In genomic region chr14:64825006-64825405, GRCh38 we compare ENCODE assay signal across 34 cellular contexts. TPM values are rescaled to one million over a fixed set of nuclear protein-coding genes. Genes with fewer than 3 reads are reported as not detected.
"Had no signal": no experiment of that assay in that cellular context is flagged by ENCODE, and none has a peak within 500 bp of the region (broad histone marks: within the 10 kb centered on the region; RNA-seq: fewer than 3 reads in every experiment).

No MANE protein-coding gene starts in this region.

- H3K36me3 Mint-ChIP-seq: activated CD4-positive, alpha-beta memory T cell treated with anti-CD3 and anti-CD28 coated beads for 36 hours; activated CD8-positive, alpha-beta memory T cell treated with anti-CD3 and anti-CD28 coated beads, Interleukin-2, amount 10 ng/mL, durations not matched to agents 7 days and 5 days; activated naive CD4-positive, alpha-beta T cell treated with anti-CD3 and anti-CD28 coated beads, Interleukin-2, amount 50 U/mL, for 24 hours; activated naive CD8-positive, alpha-beta T cell treated with anti-CD3 and anti-CD28 coated beads for 36 hours had no signal

- H3K27me3 Mint-ChIP-seq: activated naive CD4-positive, alpha-beta T cell treated with anti-CD3 and anti-CD28 coated beads, Interleukin-2, amount 50 U/mL, for 24 hours had no signal

- H3K9me3 ChIP-seq: adrenal gland, body of pancreas, esophagus squamous epithelium had no signal

- DNase-seq: activated CD4-positive, alpha-beta memory T cell treated with anti-CD3 and anti-CD28 coated beads for 36 hours; activated CD4-positive, alpha-beta T cell treated with anti-CD3 and anti-CD28 coated beads for 36 hours; activated CD4-positive, alpha-beta T cell treated with anti-CD3 and anti-CD28 coated beads, Interleukin-2, amount 10 ng/mL, durations not matched to agents 24 days and 14 days; activated CD4-positive, CD25-positive, alpha-beta regulatory T cell; activated CD4-positive, CD25-positive, alpha-beta regulatory T cell treated with anti-CD3 and anti-CD28 coated beads, Interleukin-2, amount 50 U/mL, for 72 hours; activated CD8-positive, alpha-beta memory T cell treated with anti-CD3 and anti-CD28 coated beads, Interleukin-2, amount 10 ng/mL, durations not matched to agents 7 days and 5 days; activated CD8-positive, alpha-beta memory T cell treated with anti-CD3 and anti-CD28 coated beads, Interleukin-2, amount 50 U/mL, for 4 hours; activated CD8-positive, alpha-beta T cell treated with anti-CD3 and anti-CD28 coated beads, Interleukin-2, amount 10 ng/mL, durations not matched to agents 7 days and 5 days; activated effector memory CD4-positive, alpha-beta T cell treated with anti-CD3 and anti-CD28 coated beads, Interleukin-2, amount 50 U/mL, for 16 hours; activated naive CD4-positive, alpha-beta T cell treated with anti-CD3 and anti-CD28 coated beads for 36 hours; activated naive CD8-positive, alpha-beta T cell treated with anti-CD3 and anti-CD28 coated beads for 36 hours; activated naive CD8-positive, alpha-beta T cell treated with anti-CD3 and anti-CD28 coated beads, Interleukin-2, amount 50 U/mL, for 24 hours; activated T-cell treated with anti-CD3 and anti-CD28 coated beads, Interleukin-2, amount 50 U/mL, for 1 hour; activated T-cell treated with anti-CD3 and anti-CD28 coated beads, Interleukin-2, amount 50 U/mL, for 48 hours; adrenal gland; amygdala; aorta; body of pancreas; dermis blood vessel endothelial cell; effector CD4-positive, alpha-beta T cell; effector memory CD8-positive, alpha-beta T cell; esophagus squamous epithelium; glutamatergic neuron; T-helper 1 cell; T-helper 17 cell; T1000 had no signal

- H3K27ac ChIP-seq: adrenal gland, body of pancreas, coronary artery, epithelial cell of prostate, esophagus squamous epithelium had no signal

- H3K27ac Mint-ChIP-seq: activated CD4-positive, alpha-beta memory T cell treated with anti-CD3 and anti-CD28 coated beads for 36 hours; activated CD4-positive, alpha-beta T cell treated with anti-CD3 and anti-CD28 coated beads for 36 hours; activated CD4-positive, alpha-beta T cell treated with anti-CD3 and anti-CD28 coated beads, Interleukin-2, amount 10 ng/mL, durations not matched to agents 24 days and 14 days; activated CD8-positive, alpha-beta memory T cell treated with anti-CD3 and anti-CD28 coated beads, Interleukin-2, amount 10 ng/mL, durations not matched to agents 7 days and 5 days; activated CD8-positive, alpha-beta T cell treated with anti-CD3 and anti-CD28 coated beads, Interleukin-2, amount 10 ng/mL, durations not matched to agents 7 days and 5 days; activated naive CD4-positive, alpha-beta T cell treated with anti-CD3 and anti-CD28 coated beads for 36 hours; activated naive CD4-positive, alpha-beta T cell treated with anti-CD3 and anti-CD28 coated beads, Interleukin-2, amount 50 U/mL, for 24 hours; activated naive CD8-positive, alpha-beta T cell treated with anti-CD3 and anti-CD28 coated beads for 36 hours; activated naive CD8-positive, alpha-beta T cell treated with anti-CD3 and anti-CD28 coated beads, Interleukin-2, amount 50 U/mL, for 24 hours; activated T-helper 1 cell treated with anti-CD3 and anti-CD28 coated beads, Interleukin-12 subunit alpha, Interleukin-12 subunit beta, Interleukin-2, Interleukin-4 antibody, amounts not matched to agents 30 ng/mL and 10 ng/mL and 1 ng/mL, durations not matched to agents 14 hours and 24 hours and 36 hours; activated T-helper 2 cell treated with anti-CD3 and anti-CD28 coated beads, Interferon-gamma antibody, Interleukin-2, Interleukin-4, amounts not matched to agents 10 μg/mL and 5 μg/mL and 100 μg/mL, durations not matched to agents 14 hours and 24 hours and 36 hours; effector memory CD8-positive, alpha-beta T cell; T-helper 17 cell; T-helper 2 cell treated with Interferon-gamma antibody and Interleukin-4, amounts not matched to agents 5 μg/mL and 100 μg/mL, for 36 hours had no signal

- H3K9me3 Mint-ChIP-seq: activated CD4-positive, alpha-beta memory T cell treated with anti-CD3 and anti-CD28 coated beads for 36 hours; activated CD4-positive, alpha-beta T cell treated with anti-CD3 and anti-CD28 coated beads, Interleukin-2, amount 10 ng/mL, durations not matched to agents 24 days and 14 days; activated naive CD4-positive, alpha-beta T cell treated with anti-CD3 and anti-CD28 coated beads for 36 hours; activated naive CD4-positive, alpha-beta T cell treated with anti-CD3 and anti-CD28 coated beads, Interleukin-2, amount 50 U/mL, for 24 hours; activated naive CD8-positive, alpha-beta T cell treated with anti-CD3 and anti-CD28 coated beads for 36 hours; activated naive CD8-positive, alpha-beta T cell treated with anti-CD3 and anti-CD28 coated beads, Interleukin-2, amount 50 U/mL, for 24 hours; activated T-helper 1 cell treated with anti-CD3 and anti-CD28 coated beads, Interleukin-12 subunit alpha, Interleukin-12 subunit beta, Interleukin-2, Interleukin-4 antibody, amounts not matched to agents 30 ng/mL and 10 ng/mL and 1 ng/mL, durations not matched to agents 14 hours and 24 hours and 36 hours; activated T-helper 2 cell treated with anti-CD3 and anti-CD28 coated beads, Interferon-gamma antibody, Interleukin-2, Interleukin-4, amounts not matched to agents 10 μg/mL and 5 μg/mL and 100 μg/mL, durations not matched to agents 14 hours and 24 hours and 36 hours; central memory CD8-positive, alpha-beta T cell; effector memory CD8-positive, alpha-beta T cell; T-helper 2 cell treated with Interferon-gamma antibody and Interleukin-4, amounts not matched to agents 5 μg/mL and 100 μg/mL, for 36 hours had no signal

- H3K4me1 ChIP-seq: adrenal gland had no signal

- ATAC-seq: activated CD4-positive, alpha-beta T cell treated with anti-CD3 and anti-CD28 coated beads for 36 hours; activated CD8-positive, alpha-beta memory T cell treated with anti-CD3 and anti-CD28 coated beads, Interleukin-2, amount 10 ng/mL, durations not matched to agents 7 days and 5 days; activated CD8-positive, alpha-beta T cell treated with anti-CD3 and anti-CD28 coated beads, Interleukin-2, amount 10 ng/mL, durations not matched to agents 7 days and 5 days; activated naive CD8-positive, alpha-beta T cell treated with anti-CD3 and anti-CD28 coated beads, Interleukin-2, amount 50 U/mL, for 24 hours; body of pancreas; effector memory CD8-positive, alpha-beta T cell; T-helper 17 cell had no signal

- H3K4me3 ChIP-seq: adrenal gland, body of pancreas, coronary artery, esophagus squamous epithelium had no signal

- H3K4me3 Mint-ChIP-seq: activated CD4-positive, alpha-beta memory T cell treated with anti-CD3 and anti-CD28 coated beads for 36 hours; activated CD4-positive, alpha-beta T cell treated with anti-CD3 and anti-CD28 coated beads for 36 hours; activated CD4-positive, alpha-beta T cell treated with anti-CD3 and anti-CD28 coated beads, Interleukin-2, amount 10 ng/mL, durations not matched to agents 24 days and 14 days; activated CD8-positive, alpha-beta memory T cell treated with anti-CD3 and anti-CD28 coated beads, Interleukin-2, amount 10 ng/mL, durations not matched to agents 7 days and 5 days; activated CD8-positive, alpha-beta T cell treated with anti-CD3 and anti-CD28 coated beads, Interleukin-2, amount 10 ng/mL, durations not matched to agents 7 days and 5 days; activated naive CD4-positive, alpha-beta T cell treated with anti-CD3 and anti-CD28 coated beads for 36 hours; activated naive CD4-positive, alpha-beta T cell treated with anti-CD3 and anti-CD28 coated beads, Interleukin-2, amount 50 U/mL, for 24 hours; activated naive CD8-positive, alpha-beta T cell treated with anti-CD3 and anti-CD28 coated beads for 36 hours; activated naive CD8-positive, alpha-beta T cell treated with anti-CD3 and anti-CD28 coated beads, Interleukin-2, amount 50 U/mL, for 24 hours; activated T-helper 1 cell treated with anti-CD3 and anti-CD28 coated beads, Interleukin-12 subunit alpha, Interleukin-12 subunit beta, Interleukin-2, Interleukin-4 antibody, amounts not matched to agents 30 ng/mL and 10 ng/mL and 1 ng/mL, durations not matched to agents 14 hours and 24 hours and 36 hours; central memory CD8-positive, alpha-beta T cell; effector memory CD8-positive, alpha-beta T cell; T-helper 17 cell; T-helper 2 cell treated with Interferon-gamma antibody and Interleukin-4, amounts not matched to agents 5 μg/mL and 100 μg/mL, for 36 hours had no signal

- H3K4me1 Mint-ChIP-seq: activated CD4-positive, alpha-beta T cell treated with anti-CD3 and anti-CD28 coated beads for 36 hours; activated naive CD4-positive, alpha-beta T cell treated with anti-CD3 and anti-CD28 coated beads, Interleukin-2, amount 50 U/mL, for 24 hours; activated naive CD8-positive, alpha-beta T cell treated with anti-CD3 and anti-CD28 coated beads, Interleukin-2, amount 50 U/mL, for 24 hours had no signal

- H3K27me3 ChIP-seq: adrenal gland, body of pancreas had no signal

- H3K36me3 ChIP-seq: adrenal gland, esophagus squamous epithelium had no signal

RNA-seq across cellular contexts. Expression of gene SPTB, which starts 54.7 kb away (rescaled TPM):
- total RNA-seq: activated CD4-positive, alpha-beta T cell treated with anti-CD3 and anti-CD28 coated beads, Interleukin-2, amount 10 ng/mL, durations not matched to agents 24 days and 14 days; activated CD8-positive, alpha-beta memory T cell treated with anti-CD3 and anti-CD28 coated beads, Interleukin-2, amount 10 ng/mL, durations not matched to agents 7 days and 5 days; activated CD8-positive, alpha-beta T cell treated with anti-CD3 and anti-CD28 coated beads, Interleukin-2, amount 10 ng/mL, durations not matched to agents 7 days and 5 days; activated T-helper 1 cell treated with anti-CD3 and anti-CD28 coated beads, Interleukin-12 subunit alpha, Interleukin-12 subunit beta, Interleukin-2, Interleukin-4 antibody, amounts not matched to agents 30 ng/mL and 10 ng/mL and 1 ng/mL, durations not matched to agents 14 hours and 24 hours and 36 hours; fibroblast of lung had no signal
- polyA plus RNA-seq: fibroblast of lung had no signal
